1 cellular context compared by ENCODE assay signal in genomic region chr12:79547044-79547734, GRCh38.
A peak's percentile ranks its signal among the peaks of the same experiment; 100 is the strongest.
TF ChIP-seq lines count a peak whose summit lies in the region.

No MANE protein-coding gene starts in this region.

TF ChIP-seq in HepG2, 621 proteins besides CTCF, POLR2A, EP300 and RAD21 (continued from another document and continues in another):
- no peak for TF ChIP-seq ZNF597 (CRISPR knock-in tag; IDR thresholded peaks at IDR 0.05)
- TF ChIP-seq, protein P1, sequence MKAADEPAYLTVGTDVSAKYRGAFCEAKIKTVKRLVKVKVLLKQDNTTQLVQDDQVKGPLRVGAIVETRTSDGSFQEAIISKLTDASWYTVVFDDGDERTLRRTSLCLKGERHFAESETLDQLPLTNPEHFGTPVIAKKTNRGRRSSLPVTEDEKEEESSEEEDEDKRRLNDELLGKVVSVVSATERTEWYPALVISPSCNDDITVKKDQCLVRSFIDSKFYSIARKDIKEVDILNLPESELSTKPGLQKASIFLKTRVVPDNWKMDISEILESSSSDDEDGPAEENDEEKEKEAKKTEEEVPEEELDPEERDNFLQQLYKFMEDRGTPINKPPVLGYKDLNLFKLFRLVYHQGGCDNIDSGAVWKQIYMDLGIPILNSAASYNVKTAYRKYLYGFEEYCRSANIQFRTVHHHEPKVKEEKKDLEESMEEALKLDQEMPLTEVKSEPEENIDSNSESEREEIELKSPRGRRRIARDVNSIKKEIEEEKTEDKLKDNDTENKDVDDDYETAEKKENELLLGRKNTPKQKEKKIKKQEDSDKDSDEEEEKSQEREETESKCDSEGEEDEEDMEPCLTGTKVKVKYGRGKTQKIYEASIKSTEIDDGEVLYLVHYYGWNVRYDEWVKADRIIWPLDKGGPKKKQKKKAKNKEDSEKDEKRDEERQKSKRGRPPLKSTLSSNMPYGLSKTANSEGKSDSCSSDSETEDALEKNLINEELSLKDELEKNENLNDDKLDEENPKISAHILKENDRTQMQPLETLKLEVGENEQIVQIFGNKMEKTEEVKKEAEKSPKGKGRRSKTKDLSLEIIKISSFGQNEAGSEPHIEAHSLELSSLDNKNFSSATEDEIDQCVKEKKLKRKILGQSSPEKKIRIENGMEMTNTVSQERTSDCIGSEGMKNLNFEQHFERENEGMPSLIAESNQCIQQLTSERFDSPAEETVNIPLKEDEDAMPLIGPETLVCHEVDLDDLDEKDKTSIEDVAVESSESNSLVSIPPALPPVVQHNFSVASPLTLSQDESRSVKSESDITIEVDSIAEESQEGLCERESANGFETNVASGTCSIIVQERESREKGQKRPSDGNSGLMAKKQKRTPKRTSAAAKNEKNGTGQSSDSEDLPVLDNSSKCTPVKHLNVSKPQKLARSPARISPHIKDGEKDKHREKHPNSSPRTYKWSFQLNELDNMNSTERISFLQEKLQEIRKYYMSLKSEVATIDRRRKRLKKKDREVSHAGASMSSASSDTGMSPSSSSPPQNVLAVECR (CRISPR knock-in tag; IDR thresholded peaks at IDR 0.05; ENCODE audit: borderline replicate concordance): no peak
- TF ChIP-seq IRF1 (CRISPR knock-in tag; IDR thresholded peaks at IDR 0.05; ENCODE audit: low read depth): no peak
- TF ChIP-seq HNF1B (CRISPR knock-in tag; IDR thresholded peaks at IDR 0.05): 0 out of 2 replicates have a peak, but pooled peaks have one; percentile 18
- TF ChIP-seq, protein P2, sequence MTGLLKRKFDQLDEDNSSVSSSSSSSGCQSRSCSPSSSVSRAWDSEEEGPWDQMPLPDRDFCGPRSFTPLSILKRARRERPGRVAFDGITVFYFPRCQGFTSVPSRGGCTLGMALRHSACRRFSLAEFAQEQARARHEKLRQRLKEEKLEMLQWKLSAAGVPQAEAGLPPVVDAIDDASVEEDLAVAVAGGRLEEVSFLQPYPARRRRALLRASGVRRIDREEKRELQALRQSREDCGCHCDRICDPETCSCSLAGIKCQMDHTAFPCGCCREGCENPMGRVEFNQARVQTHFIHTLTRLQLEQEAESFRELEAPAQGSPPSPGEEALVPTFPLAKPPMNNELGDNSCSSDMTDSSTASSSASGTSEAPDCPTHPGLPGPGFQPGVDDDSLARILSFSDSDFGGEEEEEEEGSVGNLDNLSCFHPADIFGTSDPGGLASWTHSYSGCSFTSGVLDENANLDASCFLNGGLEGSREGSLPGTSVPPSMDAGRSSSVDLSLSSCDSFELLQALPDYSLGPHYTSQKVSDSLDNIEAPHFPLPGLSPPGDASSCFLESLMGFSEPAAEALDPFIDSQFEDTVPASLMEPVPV (CRISPR knock-in tag; IDR thresholded peaks at IDR 0.05): no peak
- TF ChIP-seq ZNF224 (CRISPR knock-in tag; IDR thresholded peaks at IDR 0.05): no peak
- TF ChIP-seq MEIS2 (CRISPR knock-in tag; IDR thresholded peaks at IDR 0.05): no peak
- peak; percentile 8; the same call in 1 of the 2 replicates for TF ChIP-seq MNT (IDR thresholded peaks at IDR 0.05)
- no peak for TF ChIP-seq CBX2 (IDR thresholded peaks at IDR 0.05; ENCODE audit: low read depth, low read length)
- no peak for TF ChIP-seq CBX2 (CRISPR knock-in tag; IDR thresholded peaks at IDR 0.05; ENCODE audit: low read depth)
- TF ChIP-seq, protein P3, sequence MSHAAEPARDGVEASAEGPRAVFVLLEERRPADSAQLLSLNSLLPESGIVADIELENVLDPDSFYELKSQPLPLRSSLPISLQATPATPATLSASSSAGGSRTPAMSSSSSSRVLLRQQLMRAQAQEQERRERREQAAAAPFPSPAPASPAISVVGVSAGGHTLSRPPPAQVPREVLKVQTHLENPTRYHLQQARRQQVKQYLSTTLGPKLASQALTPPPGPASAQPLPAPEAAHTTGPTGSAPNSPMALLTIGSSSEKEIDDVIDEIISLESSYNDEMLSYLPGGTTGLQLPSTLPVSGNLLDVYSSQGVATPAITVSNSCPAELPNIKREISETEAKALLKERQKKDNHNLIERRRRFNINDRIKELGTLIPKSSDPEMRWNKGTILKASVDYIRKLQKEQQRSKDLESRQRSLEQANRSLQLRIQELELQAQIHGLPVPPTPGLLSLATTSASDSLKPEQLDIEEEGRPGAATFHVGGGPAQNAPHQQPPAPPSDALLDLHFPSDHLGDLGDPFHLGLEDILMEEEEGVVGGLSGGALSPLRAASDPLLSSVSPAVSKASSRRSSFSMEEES (CRISPR knock-in tag; IDR thresholded peaks at IDR 0.05): no peak
- TF ChIP-seq ZNF263 (CRISPR knock-in tag; IDR thresholded peaks at IDR 0.05): no peak
- no peak for TF ChIP-seq IKZF1 (IDR thresholded peaks at IDR 0.05)
- no peak for TF ChIP-seq MIER2 (CRISPR knock-in tag; IDR thresholded peaks at IDR 0.05)
- TF ChIP-seq CENPX (CRISPR knock-in tag; IDR thresholded peaks at IDR 0.05): no peak
- TF ChIP-seq ZSCAN30 (CRISPR knock-in tag; IDR thresholded peaks at IDR 0.05): no peak
- TF ChIP-seq ZFYVE20 (CRISPR knock-in tag; IDR thresholded peaks at IDR 0.05; ENCODE audit: borderline replicate concordance, low read depth): no peak
- TF ChIP-seq ATAD3A (CRISPR knock-in tag; IDR thresholded peaks at IDR 0.05): no peak
- TF ChIP-seq, protein P4, sequence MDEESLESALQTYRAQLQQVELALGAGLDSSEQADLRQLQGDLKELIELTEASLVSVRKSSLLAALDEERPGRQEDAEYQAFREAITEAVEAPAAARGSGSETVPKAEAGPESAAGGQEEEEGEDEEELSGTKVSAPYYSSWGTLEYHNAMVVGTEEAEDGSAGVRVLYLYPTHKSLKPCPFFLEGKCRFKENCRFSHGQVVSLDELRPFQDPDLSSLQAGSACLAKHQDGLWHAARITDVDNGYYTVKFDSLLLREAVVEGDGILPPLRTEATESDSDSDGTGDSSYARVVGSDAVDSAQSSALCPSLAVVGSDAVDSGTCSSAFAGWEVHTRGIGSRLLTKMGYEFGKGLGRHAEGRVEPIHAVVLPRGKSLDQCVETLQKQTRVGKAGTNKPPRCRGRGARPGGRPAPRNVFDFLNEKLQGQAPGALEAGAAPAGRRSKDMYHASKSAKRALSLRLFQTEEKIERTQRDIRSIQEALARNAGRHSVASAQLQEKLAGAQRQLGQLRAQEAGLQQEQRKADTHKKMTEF (CRISPR knock-in tag; IDR thresholded peaks at IDR 0.05): no peak; the same call in 1 of the 2 replicates
- TF ChIP-seq ZNF501 (CRISPR knock-in tag; IDR thresholded peaks at IDR 0.05): no peak
- TF ChIP-seq ZSCAN31 (CRISPR knock-in tag; IDR thresholded peaks at IDR 0.05; ENCODE audit: low read depth): no peak
- no peak for TF ChIP-seq ZNF850 (CRISPR knock-in tag; conservative IDR thresholded peaks at IDR 0.05)
- TF ChIP-seq AHR (CRISPR knock-in tag; IDR thresholded peaks at IDR 0.05): no peak
- no peak for TF ChIP-seq NPAS2 (CRISPR knock-in tag; IDR thresholded peaks at IDR 0.05; ENCODE audit: borderline replicate concordance)
- TF ChIP-seq U2AF1 (optimal IDR thresholded peaks at IDR 0.05; ENCODE audit: low read depth, low read length): no peak
- TF ChIP-seq ZNF44 (CRISPR knock-in tag; IDR thresholded peaks at IDR 0.05): no peak
- peak; percentile 57; the same call in 1 of the 2 replicates for TF ChIP-seq PHF21A (CRISPR knock-in tag; IDR thresholded peaks at IDR 0.05)
- TF ChIP-seq ZNF557 (CRISPR knock-in tag; IDR thresholded peaks at IDR 0.05): no peak
- TF ChIP-seq ZNF83 (CRISPR knock-in tag; IDR thresholded peaks at IDR 0.05; ENCODE audit: borderline replicate concordance): no peak
- TF ChIP-seq ZKSCAN5 (CRISPR knock-in tag; IDR thresholded peaks at IDR 0.05): no peak
- TF ChIP-seq ZZZ3 (CRISPR knock-in tag; IDR thresholded peaks at IDR 0.05; ENCODE audit: borderline replicate concordance): no peak
- 0 out of 2 replicates have a peak, but pooled peaks have one; percentile 44 for TF ChIP-seq ZNF639 (CRISPR knock-in tag; conservative IDR thresholded peaks at IDR 0.05)
- no peak for TF ChIP-seq ZNF609 (CRISPR knock-in tag; IDR thresholded peaks at IDR 0.05; ENCODE audit: borderline replicate concordance)
- TF ChIP-seq, protein P5, sequence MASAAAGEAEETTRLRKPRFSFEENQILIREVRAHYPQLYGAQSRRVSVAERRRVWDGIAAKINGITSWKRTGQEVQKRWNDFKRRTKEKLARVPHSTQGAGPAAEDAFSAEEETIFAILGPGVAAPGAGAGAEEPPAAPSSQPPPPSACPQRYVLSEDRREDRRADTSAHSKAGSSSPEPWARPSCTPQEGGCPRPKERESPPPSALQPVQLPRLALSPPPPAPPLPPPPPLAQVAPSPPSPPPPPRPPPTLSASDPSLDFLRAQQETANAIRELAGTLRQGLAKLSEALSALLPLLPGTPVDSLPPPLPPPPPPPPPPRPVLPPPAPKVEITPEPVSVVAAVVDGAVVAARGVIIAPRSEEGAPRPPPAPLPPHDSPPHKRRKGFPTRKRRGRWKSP (CRISPR knock-in tag; IDR thresholded peaks at IDR 0.05): no peak
- no peak for TF ChIP-seq CBFB (CRISPR knock-in tag; IDR thresholded peaks at IDR 0.05)
- no peak for TF ChIP-seq HNRNPL (IDR thresholded peaks at IDR 0.05; ENCODE audit: low read depth, low read length)
- TF ChIP-seq FOXK2 (IDR thresholded peaks at IDR 0.05): no peak
- no peak; the same call in 1 of the 2 replicates for TF ChIP-seq NR2F6 (IDR thresholded peaks at IDR 0.05)
- TF ChIP-seq NR2F6 (CRISPR knock-in tag; IDR thresholded peaks at IDR 0.05): peak; percentile 31; the same call in 1 of the 2 replicates
- no peak for TF ChIP-seq ZNF891 (CRISPR knock-in tag; IDR thresholded peaks at IDR 0.05)
- TF ChIP-seq TAF1 (CRISPR knock-in tag; IDR thresholded peaks at IDR 0.05): no peak
